8 cellular contexts compared by ENCODE assay signal in the genomic region with DNA sequence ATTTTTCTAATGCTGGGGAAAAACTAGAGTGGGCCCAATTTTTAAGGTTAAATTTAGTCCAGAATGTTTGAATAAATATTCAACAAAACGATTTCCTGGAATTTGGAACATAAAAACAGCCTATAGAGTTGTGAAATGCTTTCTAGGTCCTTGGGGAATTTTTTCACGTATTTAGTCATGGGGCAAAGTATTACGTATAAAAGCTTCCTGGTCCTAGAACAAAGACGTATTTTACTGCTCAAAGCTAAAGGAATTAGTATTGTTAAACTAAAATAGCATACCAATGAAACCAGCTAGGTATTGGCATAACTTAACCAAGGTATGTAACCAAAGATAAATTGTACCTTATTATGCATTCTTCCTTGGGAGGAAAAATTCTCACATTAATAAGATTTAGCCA. TPM values are rescaled to one million over a fixed set of nuclear protein-coding genes. Genes with fewer than 3 reads are reported as not detected.
A peak's percentile ranks its signal among the peaks of the same experiment; 100 is the strongest.
DNase-seq lines count a peak whose midpoint lies in the region; TF ChIP-seq lines count a peak whose summit lies in the region.

No MANE protein-coding gene starts in this region.

- TF ChIP-seq CTCF in PC-9 (conservative IDR thresholded peaks at IDR 0.05) (no peak), esophagus squamous epithelium (IDR thresholded peaks at IDR 0.05) (no peak), progenitor cell of endocrine pancreas (IDR thresholded peaks at IDR 0.05; ENCODE audit: unreplicated experiment) (no peak)

- BruUV-seq in PC-9 (replicated peaks; lab: Mats Ljungman, UMichigan), result TSS peak; percentile 44

- H2AFZ ChIP-seq in PC-9, result peak overlapping the region; percentile 96

- POLR2A ChIA-PET in PC-9 (lab: Charles Lee; ENCODE audit: unreplicated experiment), result interaction anchor here (0.6 to 1.0 kb wide), 4 partner anchors 24 to 88 kb away, joined by 3 to 13 read pairs (median 4); no protein-coding TSS in a partner anchor

- H3F3A ChIP-seq in PC-9 (ENCODE audit: insufficient read depth, low read depth), result peaks cover 32% of the 10 kb centered on the region

- DNase-seq in EL (peak; percentile 23), PC-9 (peak in 1 of 2 experiments; percentile 87), esophagus squamous epithelium (lab: John Stamatoyannopoulos, UW) (no peak), progenitor cell of endocrine pancreas (ENCODE audit: low spot score, unreplicated experiment) (no peak), ecto neural progenitor cell (ENCODE audit: low spot score) (no peak), UCSD-AML1 (lab: John Stamatoyannopoulos, UW; ENCODE audit: unreplicated experiment) (no peak), NCI-H2227 (lab: John Stamatoyannopoulos, UW; ENCODE audit: unreplicated experiment) (no peak)
- no peak for DNase-seq in stimulated activated CD8-positive, alpha-beta memory T cell treated with anti-CD3 and anti-CD28 coated beads, Interleukin-4, amount 100 ng/mL, for 48 hours

- H3K4me3 ChIP-seq in PC-9, result peak overlapping the region; percentile 95
- H3K4me3 ChIP-seq in esophagus squamous epithelium, result peak overlapping the region; percentile 67 to 89 (median 86)

- H3K9me2 ChIP-seq in PC-9 (ENCODE audit: insufficient read depth), result no peaks in the 10 kb centered on the region

- H3K27ac ChIP-seq in PC-9 (peak overlapping the region; percentile 30), esophagus squamous epithelium (peak overlapping the region in 3 of 4 donors; percentile 83 to 97 (median 94))

- no peak for TF ChIP-seq POLR2A in esophagus squamous epithelium (IDR thresholded peaks at IDR 0.05)

- no peaks in the 10 kb centered on the region for H3K9me3 Mint-ChIP-seq in progenitor cell of endocrine pancreas (ENCODE audit: low read depth)

- H4K20me1 ChIP-seq in PC-9 (ENCODE audit: insufficient read depth), result no peaks in the 10 kb centered on the region

- peak overlapping the region; percentile 85 for H3K4me3 Mint-ChIP-seq in progenitor cell of endocrine pancreas (ENCODE audit: low read depth)

- H3K36me3 ChIP-seq in PC-9 (ENCODE audit: low read depth) (no peaks in the 10 kb centered on the region), esophagus squamous epithelium (no peaks in the 10 kb centered on the region)

- intact Hi-C loops in PC-9 (cut with micrococcal nuclease; ENCODE audit: unreplicated experiment), result loop anchor here (2.0 to 10.0 kb wide), 2 partner anchors 44 to 1188 kb away; a partner anchor contains a TSS
- intact Hi-C loops in esophagus squamous epithelium (cut with DNase I), result no loop called here

- H3K4me2 ChIP-seq in PC-9, result peak overlapping the region; percentile 81

- H3K79me2 ChIP-seq in PC-9 (ENCODE audit: low read depth), result peaks cover 60% of the 10 kb centered on the region

- H3K27ac Mint-ChIP-seq in progenitor cell of endocrine pancreas, result peak overlapping the region; percentile 99

- H3K9me3 ChIP-seq in PC-9 (ENCODE audit: insufficient read depth, low read depth) (no peaks in the 10 kb centered on the region), esophagus squamous epithelium (no peaks in the 10 kb centered on the region)

- peaks cover 2% of the 10 kb centered on the region for H3K36me3 Mint-ChIP-seq in progenitor cell of endocrine pancreas (ENCODE audit: insufficient read depth)

- H3K4me1 ChIP-seq in PC-9 (replicated peaks; ENCODE audit: insufficient read depth) (peaks cover 59% of the 10 kb centered on the region), esophagus squamous epithelium (peaks cover 0 to 45% (median 13%) of the 10 kb centered on the region in 3 donors)

- H3K4me1 Mint-ChIP-seq in progenitor cell of endocrine pancreas (ENCODE audit: low read depth), result peaks cover 30% of the 10 kb centered on the region

- CTCF ChIA-PET in PC-9 (lab: Charles Lee), result interaction anchor here (1.6 kb wide), 1 partner anchor 23 kb away, joined by 8 read pairs; no protein-coding TSS in a partner anchor

- no peaks in the 10 kb centered on the region for H3K27me3 Mint-ChIP-seq in progenitor cell of endocrine pancreas

- WGBS in esophagus squamous epithelium, 2 donors, result 1 to 8% methylated on average over 4 of the region's 4 CpGs

- H3K27me3 ChIP-seq in PC-9 (ENCODE audit: insufficient read depth, low read depth), result no peaks in the 10 kb centered on the region
- H3K27me3 ChIP-seq in esophagus squamous epithelium, result peaks cover 0 to 3% (median 0%) of the 10 kb centered on the region in 4 donors

RNA-seq across cellular contexts. Expression of a gene that starts 1.6 kb away (rescaled TPM):
- 208 and 279 TPM in 2 replicates for total RNA-seq in PC-9 (2021)
- 10 to 100 TPM in 2 of 4 donors, 1 to 10 TPM in 2; 5.0 to 22.9 (median 14.0) TPM for total RNA-seq in esophagus squamous epithelium
- 101 and 108 TPM in 2 replicates for total RNA-seq in progenitor cell of endocrine pancreas
